ENCODE assay signal across 8 cellular contexts in genomic region chr10:43437141-43437860, GRCh38. TPM values are rescaled to one million over a fixed set of nuclear protein-coding genes. Genes with fewer than 3 reads are reported as not detected.
A peak's percentile ranks its signal among the peaks of the same experiment; 100 is the strongest.
DNase-seq lines count a peak whose midpoint lies in the region; ATAC-seq, FAIRE-seq and TF ChIP-seq lines count a peak whose summit lies in the region.

No MANE protein-coding gene starts in this region.

- H3K27me3 Mint-ChIP-seq in endothelial cell (ENCODE audit: unreplicated experiment), result peaks cover 8% of the 10 kb centered on the region
- H3K27me3 Mint-ChIP-seq in natural killer cell treated with Interleukin-12 subunit alpha and Interleukin-12 subunit beta and Interleukin-15 and Interleukin-18, amount 100 ng/mL, for 72 hours, result no peaks in the 10 kb centered on the region

- H4K20me1 ChIP-seq in DOHH2 (ENCODE audit: control insufficient read depth, insufficient read depth, low read depth, low read length), result no peaks in the 10 kb centered on the region
- H4K20me1 ChIP-seq in PC-3 (ENCODE audit: low read length), result no peaks in the 10 kb centered on the region

- FAIRE-seq in urothelium cell line (lab: Jason Lieb, UNC), result no peak

- CTCF ChIA-PET in PC-3 (lab: Charles Lee), result interaction anchor here (0.6 kb wide), 1 partner anchor 203 kb away, joined by 4 read pairs; no protein-coding TSS in a partner anchor

- no peaks in the 10 kb centered on the region for H3K9me3 ChIP-seq in DOHH2 (ENCODE audit: control insufficient read depth, insufficient read depth, low read length)
- no peaks in the 10 kb centered on the region for H3K9me3 ChIP-seq in PC-3 (ENCODE audit: low read length)

- BruUV-seq in PC-3 (replicated peaks; lab: Mats Ljungman, UMichigan), result TSS peak; percentile 50

- POLR2A ChIA-PET in PC-3 (lab: Charles Lee; ENCODE audit: unreplicated experiment), result interaction anchor here (0.7 kb wide), 2 partner anchors 25 to 150 kb away, joined by 3 to 4 read pairs; no protein-coding TSS in a partner anchor

- H3K4me3 ChIP-seq in DOHH2 (ENCODE audit: low read length) (peak overlapping the region; percentile 83), PC-3 (ENCODE audit: low read length) (peak overlapping the region; percentile 78)

- H2AFZ ChIP-seq in PC-3 (ENCODE audit: low read length), result peak overlapping the region; percentile 87

- H3K36me3 ChIP-seq in DOHH2 (ENCODE audit: control insufficient read depth, low read length) (no peaks in the 10 kb centered on the region), PC-3 (ENCODE audit: low read depth, low read length) (no peaks in the 10 kb centered on the region)

- H3K79me2 ChIP-seq in DOHH2 (ENCODE audit: control insufficient read depth, low read length) (peaks cover 47% of the 10 kb centered on the region), PC-3 (ENCODE audit: low read length) (peaks cover 13% of the 10 kb centered on the region)

- peak; percentile 6 for ATAC-seq in PC-3
- ATAC-seq in natural killer cell treated with Interleukin-12 subunit alpha and Interleukin-12 subunit beta and Interleukin-15 and Interleukin-18, amount 100 ng/mL, for 72 hours, result no peak
- no peak for ATAC-seq in esophagus mucosa

- H3K27ac ChIP-seq in DOHH2 (ENCODE audit: low read depth, low read length), result peak overlapping the region; percentile 55
- peak overlapping the region; percentile 83 for H3K27ac ChIP-seq in PC-3 (ENCODE audit: low read length)

- no peaks in the 10 kb centered on the region for H3K36me3 Mint-ChIP-seq in endothelial cell (ENCODE audit: low read depth, unreplicated experiment)
- H3K36me3 Mint-ChIP-seq in natural killer cell treated with Interleukin-12 subunit alpha and Interleukin-12 subunit beta and Interleukin-15 and Interleukin-18, amount 100 ng/mL, for 72 hours, result no peaks in the 10 kb centered on the region

- H3K27me3 ChIP-seq in DOHH2 (ENCODE audit: control insufficient read depth, low read length), result no peaks in the 10 kb centered on the region
- H3K27me3 ChIP-seq in PC-3 (ENCODE audit: low read length), result no peaks in the 10 kb centered on the region

- TF ChIP-seq CTCF in DOHH2 (IDR thresholded peaks at IDR 0.05; ENCODE audit: low read depth, low read length, poor library complexity, severe bottlenecking) (no peak), PC-3 (conservative IDR thresholded peaks at IDR 0.05; ENCODE audit: low read depth, low read length) (no peak), endothelial cell (IDR thresholded peaks at IDR 0.05; ENCODE audit: unreplicated experiment) (no peak)

- peak; percentile 12 for DNase-seq in PC-3
- DNase-seq in endothelial cell (ENCODE audit: low spot score), result no peak
- no peak for DNase-seq in natural killer cell treated with Interleukin-12 subunit alpha and Interleukin-12 subunit beta and Interleukin-15 and Interleukin-18, amount 100 ng/mL, for 72 hours (ENCODE audit: low spot score)
- DNase-seq in A172 (ENCODE audit: low spot score), result no peak
- no peak for DNase-seq in urothelium cell line (ENCODE audit: low spot score)
- no peak for DNase-seq in GM19240 (ENCODE audit: insufficient read length, low spot score)

- H3K27ac Mint-ChIP-seq in endothelial cell (ENCODE audit: unreplicated experiment), result peak overlapping the region; percentile 90
- peak overlapping the region; percentile 81 to 96 for H3K27ac Mint-ChIP-seq in natural killer cell treated with Interleukin-12 subunit alpha and Interleukin-12 subunit beta and Interleukin-15 and Interleukin-18, amount 100 ng/mL, for 72 hours

- peak overlapping the region; percentile 95 for H3K4me2 ChIP-seq in DOHH2 (ENCODE audit: low read length)
- H3K4me2 ChIP-seq in PC-3 (ENCODE audit: low read length), result peak overlapping the region; percentile 91

- H3F3A ChIP-seq in DOHH2 (ENCODE audit: control insufficient read depth, insufficient read depth) (0 out of 2 replicates have a peak, but pooled peaks cover 7% of the 10 kb centered on the region), PC-3 (ENCODE audit: low read length, unreplicated experiment) (no peaks in the 10 kb centered on the region)

- peak overlapping the region; percentile 84 for H3K4me3 Mint-ChIP-seq in endothelial cell (ENCODE audit: unreplicated experiment)
- peak overlapping the region; percentile 92 for H3K4me3 Mint-ChIP-seq in natural killer cell treated with Interleukin-12 subunit alpha and Interleukin-12 subunit beta and Interleukin-15 and Interleukin-18, amount 100 ng/mL, for 72 hours

- intact Hi-C loops in PC-3 (cut with micrococcal nuclease), result loop anchor here (5.0 kb wide), 1 partner anchor 40 kb away; no protein-coding TSS in a partner anchor

- H3K4me1 Mint-ChIP-seq in endothelial cell (ENCODE audit: unreplicated experiment), result peaks cover 3% of the 10 kb centered on the region
- H3K4me1 Mint-ChIP-seq in natural killer cell treated with Interleukin-12 subunit alpha and Interleukin-12 subunit beta and Interleukin-15 and Interleukin-18, amount 100 ng/mL, for 72 hours (ENCODE audit: low read depth in 2 of 2), result peaks cover 7 to 14% of the 10 kb centered on the region in 2 donors

- H3K9me2 ChIP-seq in DOHH2 (replicated peaks; ENCODE audit: control insufficient read depth, low read length) (no peaks in the 10 kb centered on the region), PC-3 (replicated peaks; ENCODE audit: low read length) (no peaks in the 10 kb centered on the region)

- H3K9ac ChIP-seq in PC-3 (ENCODE audit: low read length), result peak overlapping the region; percentile 80

- peaks cover 39% of the 10 kb centered on the region for H3K4me1 ChIP-seq in DOHH2 (ENCODE audit: control insufficient read depth, low read length)
- peaks cover 5% of the 10 kb centered on the region; the same call in 1 of the 2 replicates for H3K4me1 ChIP-seq in PC-3 (ENCODE audit: insufficient read depth, low read length)

- no peaks in the 10 kb centered on the region for H3K9me3 Mint-ChIP-seq in endothelial cell (ENCODE audit: unreplicated experiment)
- no peaks in the 10 kb centered on the region for H3K9me3 Mint-ChIP-seq in natural killer cell treated with Interleukin-12 subunit alpha and Interleukin-12 subunit beta and Interleukin-15 and Interleukin-18, amount 100 ng/mL, for 72 hours

RNA-seq across cellular contexts. Expression of gene ZNF487, which starts 0.4 kb away (rescaled TPM):
- total RNA-seq in PC-3 (2014; rRNA removed) (7.0 and 9.4 TPM in 2 replicates), endothelial cell (ENCODE audit: unreplicated experiment) (3.3 TPM), esophagus mucosa (2.9 TPM)
- 1 to 10 TPM; 3.5 to 5.7 TPM for total RNA-seq in natural killer cell treated with Interleukin-12 subunit alpha and Interleukin-12 subunit beta and Interleukin-15 and Interleukin-18, amount 100 ng/mL, for 72 hours
- 6.6 TPM in 2 replicates for total RNA-seq in A172 (2014; rRNA removed; shearing (Covaris generic))

RNA-seq across cellular contexts. Expression of gene HNRNPF, which starts 28.3 kb away (rescaled TPM):
- 417 and 421 TPM in 2 replicates for total RNA-seq in PC-3 (2014; rRNA removed)
- total RNA-seq in endothelial cell (ENCODE audit: unreplicated experiment), result 194 TPM
- total RNA-seq in natural killer cell treated with Interleukin-12 subunit alpha and Interleukin-12 subunit beta and Interleukin-15 and Interleukin-18, amount 100 ng/mL, for 72 hours, result 100 to 1,000 TPM; 340 to 514 TPM
- 328 and 348 TPM in 2 replicates for total RNA-seq in A172 (2014; rRNA removed; shearing (Covaris generic))
- 170 TPM for total RNA-seq in esophagus mucosa
